Comparison of ENCODE assay signal across 8 cellular contexts in the genomic region with DNA sequence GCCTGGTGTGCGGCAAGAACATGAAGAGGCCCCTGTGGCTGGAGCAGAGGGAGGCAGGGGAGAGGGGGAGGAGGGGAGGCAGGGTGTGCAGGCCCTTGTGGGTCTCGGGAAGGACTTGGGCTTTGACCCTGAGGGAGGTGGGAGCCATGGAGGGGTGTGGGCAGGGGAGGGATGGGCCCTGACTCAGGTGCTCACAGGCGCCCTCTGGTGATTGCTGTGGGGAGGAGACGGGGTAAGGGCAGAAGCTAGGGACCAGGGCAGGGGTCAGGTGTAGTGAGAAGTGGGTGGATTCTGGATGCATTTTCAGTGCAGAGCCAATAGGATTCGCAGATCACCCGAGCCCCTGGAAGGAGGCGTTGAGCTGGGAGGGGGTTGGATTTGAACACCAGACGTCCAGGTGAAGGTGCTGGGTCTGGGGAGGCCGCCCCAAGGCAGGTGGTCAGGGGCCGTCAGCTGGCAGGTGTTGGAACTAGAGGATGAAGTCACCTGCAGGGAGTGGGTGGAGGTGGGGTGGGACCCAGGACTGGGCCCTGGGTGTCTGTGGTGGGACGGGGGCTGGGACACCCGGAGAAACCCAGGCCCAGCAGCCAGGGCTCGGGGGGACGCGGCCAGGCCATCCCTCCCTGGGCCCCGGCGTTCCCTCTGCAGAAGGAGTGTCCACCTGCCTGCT.
A peak's percentile ranks its signal among the peaks of the same experiment; 100 is the strongest.
DNase-seq lines count a peak whose midpoint lies in the region; ATAC-seq, FAIRE-seq and TF ChIP-seq lines count a peak whose summit lies in the region.
"Had no signal": no experiment of that assay in that cellular context is flagged by ENCODE, and none has a peak within 500 bp of the region (broad histone marks: within the 10 kb centered on the region; RNA-seq: fewer than 3 reads in every experiment).

No MANE protein-coding gene starts in this region.

- H3K4me1 ChIP-seq in liver (ENCODE audit: control insufficient read depth in 4 of 4, insufficient read depth in 4 of 4, low read length in 3 of 4) (no peaks in the 10 kb centered on the region), uterus (no peaks in the 10 kb centered on the region)

- H3K4me3 ChIP-seq in GM12875 (ENCODE audit: low read depth, low read length) (no peak overlapping the region), liver (ENCODE audit: low read depth in 1 of 3, low read length in 3 of 3) (no peak overlapping the region), uterus (no peak overlapping the region)

- ATAC-seq in HG03439 (IDR thresholded peaks at IDR 0.05; ENCODE audit: unreplicated experiment) = no peak

- DNase-seq in OCI-M1 (lab: John Stamatoyannopoulos, UW) (peak; percentile 54), astrocyte of the hippocampus (ENCODE audit: low read depth, low spot score) (peak; percentile 29), uterus (peak; percentile 19 to 26), RCC 7860 (ENCODE audit: low spot score) (no peak)
- DNase-seq: left cardiac atrium had no signal

- TF ChIP-seq RAD21 in liver (IDR thresholded peaks at IDR 0.05) = peak in 1 of 2 donors; percentile 48

- TF ChIP-seq CTCF in GM12875 (IDR thresholded peaks at IDR 0.05; ENCODE audit: borderline replicate concordance, insufficient read depth, low read depth, low read length) (peak; percentile 75), liver (IDR thresholded peaks at IDR 0.05; ENCODE audit: low read depth, low read length, missing input control) (peak; percentile 27), uterus (IDR thresholded peaks at IDR 0.05) (peak in 2 of 4 experiments; percentile 15 to 24)

- no peak for TF ChIP-seq POLR2A in uterus (IDR thresholded peaks at IDR 0.05)

- H3K36me3 ChIP-seq in liver (ENCODE audit: control insufficient read depth in 4 of 4, insufficient read depth in 3 of 4, low read depth in 1 of 4, low read length in 3 of 4) (peaks cover 0 to 7% (median 2%) of the 10 kb centered on the region in 4 donors), uterus (no peaks in the 10 kb centered on the region)

- no peak overlapping the region for H3K9ac ChIP-seq in liver (ENCODE audit: low read depth in 1 of 2, low read length in 2 of 2)

- intact Hi-C loops in uterus (cut with DNase I; ENCODE audit: low total_unique reads) = no loop called here

- 77% methylated on average over 17 of the region's 17 CpGs for WGBS in liver

- H3K9me3 ChIP-seq in liver (ENCODE audit: control insufficient read depth in 4 of 4, low read length in 3 of 4) = no peaks in the 10 kb centered on the region
- peaks cover 0 to 3% of the 10 kb centered on the region in 2 donors for H3K9me3 ChIP-seq in uterus

- no peak for FAIRE-seq in RCC 7860 (lab: Jason Lieb, UNC)

- no peak overlapping the region for H3K27ac ChIP-seq in liver (ENCODE audit: low read depth in 1 of 2, low read length in 2 of 2)
- no peak overlapping the region for H3K27ac ChIP-seq in uterus

- H3K27me3 ChIP-seq in liver (ENCODE audit: control insufficient read depth in 4 of 4, insufficient read depth in 4 of 4, low read length in 3 of 4) (no peaks in the 10 kb centered on the region), uterus (no peaks in the 10 kb centered on the region)

TF ChIP-seq in liver, 16 proteins besides CTCF, POLR2A, EP300 and RAD21:
- no peak for TF ChIP-seq EGR1 (IDR thresholded peaks at IDR 0.05; ENCODE audit: low read depth in 2 of 2)
- TF ChIP-seq RXRA (IDR thresholded peaks at IDR 0.05) = no peak
- TF ChIP-seq, protein P1, sequence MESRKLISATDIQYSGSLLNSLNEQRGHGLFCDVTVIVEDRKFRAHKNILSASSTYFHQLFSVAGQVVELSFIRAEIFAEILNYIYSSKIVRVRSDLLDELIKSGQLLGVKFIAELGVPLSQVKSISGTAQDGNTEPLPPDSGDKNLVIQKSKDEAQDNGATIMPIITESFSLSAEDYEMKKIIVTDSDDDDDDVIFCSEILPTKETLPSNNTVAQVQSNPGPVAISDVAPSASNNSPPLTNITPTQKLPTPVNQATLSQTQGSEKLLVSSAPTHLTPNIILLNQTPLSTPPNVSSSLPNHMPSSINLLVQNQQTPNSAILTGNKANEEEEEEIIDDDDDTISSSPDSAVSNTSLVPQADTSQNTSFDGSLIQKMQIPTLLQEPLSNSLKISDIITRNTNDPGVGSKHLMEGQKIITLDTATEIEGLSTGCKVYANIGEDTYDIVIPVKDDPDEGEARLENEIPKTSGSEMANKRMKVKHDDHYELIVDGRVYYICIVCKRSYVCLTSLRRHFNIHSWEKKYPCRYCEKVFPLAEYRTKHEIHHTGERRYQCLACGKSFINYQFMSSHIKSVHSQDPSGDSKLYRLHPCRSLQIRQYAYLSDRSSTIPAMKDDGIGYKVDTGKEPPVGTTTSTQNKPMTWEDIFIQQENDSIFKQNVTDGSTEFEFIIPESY (IDR thresholded peaks at IDR 0.05) = no peak
- no peak for TF ChIP-seq FOXA2 (IDR thresholded peaks at IDR 0.05)
- TF ChIP-seq, protein P2, sequence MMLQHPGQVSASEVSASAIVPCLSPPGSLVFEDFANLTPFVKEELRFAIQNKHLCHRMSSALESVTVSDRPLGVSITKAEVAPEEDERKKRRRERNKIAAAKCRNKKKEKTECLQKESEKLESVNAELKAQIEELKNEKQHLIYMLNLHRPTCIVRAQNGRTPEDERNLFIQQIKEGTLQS (IDR thresholded peaks at IDR 0.05) = no peak
- no peak for TF ChIP-seq TAF1 (conservative IDR thresholded peaks at IDR 0.05)
